Comparison of ENCODE assay signal across 18 cellular contexts in genomic region chr6:167836722-167837121, GRCh38.
"Had no signal": no experiment of that assay in that cellular context is flagged by ENCODE, and none has a peak within 500 bp of the region (broad histone marks: within the 10 kb centered on the region; RNA-seq: fewer than 3 reads in every experiment).

No MANE protein-coding gene starts in this region.

- H3K27me3 ChIP-seq: heart left ventricle, right lobe of liver, tibial artery, upper lobe of left lung, uterus had no signal

- DNase-seq: effector CD4-positive, alpha-beta T cell; heart left ventricle; hippocampal formation; left colon; mucosa of descending colon; naive thymus-derived CD8-positive, alpha-beta T cell; psoas muscle; retina; right lobe of liver; stimulated activated CD4-positive, alpha-beta T cell treated with anti-CD3 and anti-CD28 coated beads, Interleukin-4, amount 100 ng/mL, for 1 hour; tibial artery; upper lobe of left lung; uterus had no signal

- H3K9me3 ChIP-seq: heart left ventricle, mucosa of descending colon, neutrophil, psoas muscle, right lobe of liver, tibial artery, upper lobe of left lung, uterus had no signal

- H3K36me3 ChIP-seq: heart left ventricle, neutrophil, right lobe of liver, tibial artery, upper lobe of left lung, uterus had no signal

- ATAC-seq: esophagus mucosa; heart left ventricle; left colon; mucosa of descending colon; naive thymus-derived CD8-positive, alpha-beta T cell; psoas muscle; right lobe of liver; stimulated activated memory B cell treated with anti-CD40 and anti-IgM and Interleukin-4, amounts not matched to agents 10 μg/mL and 1 μg/mL and 100 μg/mL, for 72 hours had no signal

- H3K27ac Mint-ChIP-seq: naive thymus-derived CD8-positive, alpha-beta T cell; stimulated activated memory B cell treated with anti-CD40 and anti-IgM and Interleukin-4, amounts not matched to agents 10 μg/mL and 1 μg/mL and 100 μg/mL, for 72 hours; stimulated activated naive CD8-positive, alpha-beta T cell treated with anti-CD3 and anti-CD28 coated beads, Interleukin-15, Interleukin-2, amounts not matched to agents 100 ng/mL and 50 ng/mL, for 24 hours had no signal

- H3K4me3 ChIP-seq: coronary artery, heart left ventricle, mucosa of descending colon, psoas muscle, right lobe of liver, tibial artery, upper lobe of left lung, uterus had no signal

- H3K9me3 Mint-ChIP-seq: stimulated activated memory B cell treated with anti-CD40 and anti-IgM and Interleukin-4, amounts not matched to agents 10 μg/mL and 1 μg/mL and 100 μg/mL, for 72 hours; stimulated activated naive CD8-positive, alpha-beta T cell treated with anti-CD3 and anti-CD28 coated beads, Interleukin-15, Interleukin-2, amounts not matched to agents 100 ng/mL and 50 ng/mL, for 24 hours had no signal

- H3K36me3 Mint-ChIP-seq: naive thymus-derived CD8-positive, alpha-beta T cell; stimulated activated memory B cell treated with anti-CD40 and anti-IgM and Interleukin-4, amounts not matched to agents 10 μg/mL and 1 μg/mL and 100 μg/mL, for 72 hours had no signal

- H3K4me1 ChIP-seq: uterus had no signal

- H3K27ac ChIP-seq: coronary artery, heart left ventricle, neutrophil, psoas muscle, right lobe of liver, tibial artery, upper lobe of left lung, uterus had no signal
